Comparison of ENCODE assay signal across 21 cellular contexts in the genomic region with DNA sequence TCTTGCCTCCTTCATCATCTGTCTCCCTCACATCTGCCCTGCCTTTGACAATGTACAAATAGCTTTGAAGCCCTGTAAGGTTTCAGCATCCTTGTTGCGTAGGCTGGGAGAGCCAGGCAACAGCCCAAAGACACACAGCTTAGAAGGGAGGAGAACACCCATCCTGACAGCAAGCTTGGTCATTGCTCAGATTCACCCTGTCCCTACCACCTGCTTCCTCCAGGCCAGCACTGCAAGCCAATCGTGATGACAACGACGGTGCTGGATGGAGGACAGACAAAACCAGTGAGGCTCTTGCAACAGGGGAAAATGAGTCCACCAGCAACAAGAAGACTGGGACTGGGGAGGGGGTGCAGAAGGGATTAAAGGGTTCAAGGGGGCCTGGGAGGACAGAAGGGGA. TPM values are rescaled to one million over a fixed set of nuclear protein-coding genes. Genes with fewer than 3 reads are reported as not detected.
DNase-seq lines count a peak whose midpoint lies in the region; ATAC-seq and TF ChIP-seq lines count a peak whose summit lies in the region.
"Had no signal": no experiment of that assay in that cellular context is flagged by ENCODE, and none has a peak within 500 bp of the region (broad histone marks: within the 10 kb centered on the region; RNA-seq: fewer than 3 reads in every experiment).

No MANE protein-coding gene starts in this region.

- POLR2A ChIA-PET in CD8-positive, alpha-beta memory T cell (lab: Charles Lee) = no interaction called here
- POLR2A ChIA-PET in GM10248 (lab: Yijun Ruan, JAX) = no interaction called here

- CTCF ChIA-PET in CD8-positive, alpha-beta memory T cell (lab: Charles Lee) = interaction anchor here (1.7 to 3.2 kb wide), 2 partner anchors 27 to 98 kb away, joined by 3 to 15 read pairs; a partner anchor contains a TSS
- CTCF ChIA-PET in activated CD8-positive, alpha-beta memory T cell treated with anti-CD3 and anti-CD28 coated beads, Interleukin-2, amount 10 ng/mL, durations not matched to agents 7 days and 5 days (lab: Charles Lee) = interaction anchor here (1.2 to 2.7 kb wide), 3 partner anchors 11 to 59 kb away, joined by 3 to 20 read pairs (median 6); no protein-coding TSS in a partner anchor
- CTCF ChIA-PET in GM10248 (lab: Yijun Ruan, JAX) = interaction anchor here (1.3 kb wide), 1 partner anchor 52 kb away, joined by 3 read pairs; no protein-coding TSS in a partner anchor

- no peak overlapping the region for H3K27ac ChIP-seq in CD8-positive, alpha-beta memory T cell (ENCODE audit: low read depth, low read length)
- H3K27ac ChIP-seq: SK-N-MC, vagina had no signal

- no peak for DNase-seq in activated CD4-positive, alpha-beta T cell treated with anti-CD3 and anti-CD28 coated beads, Interleukin-2, amount 10 ng/mL, durations not matched to agents 24 days and 14 days
- no peak for DNase-seq in activated CD4-positive, alpha-beta T cell treated with anti-CD3 and anti-CD28 coated beads, Interleukin-2, amount 50 U/mL, for 1 hour
- DNase-seq in CD8-positive, alpha-beta memory T cell = no peak
- DNase-seq in activated CD8-positive, alpha-beta memory T cell treated with anti-CD3 and anti-CD28 coated beads, Interleukin-2, amount 10 ng/mL, durations not matched to agents 7 days and 5 days = peak; percentile 35
- peak; percentile 59 for DNase-seq in mesenteric fat pad (ENCODE audit: low spot score)
- no peak for DNase-seq in Right ventricle myocardium inferior (ENCODE audit: missing footprints)
- DNase-seq in GM10248 (ENCODE audit: extremely low spot score) = no peak
- DNase-seq in NCI-H82 treated with DMSO at 0.1 percent for 48 hours (lab: John Stamatoyannopoulos, UW; ENCODE audit: unreplicated experiment) = no peak
- DNase-seq: activated gamma-delta T cell; MM.1S; NCI-H146; NCI-H748 treated with DMSO at 0.1 percent for 48 hours; occipital lobe; retina; stimulated activated CD4-positive, alpha-beta T cell treated with anti-CD3 and anti-CD28 coated beads, Interleukin-12 subunit alpha, Interleukin-12 subunit beta, amount 100 ng/mL, for 4 hours had no signal

- no peak overlapping the region for H3K4me3 ChIP-seq in CD8-positive, alpha-beta memory T cell (ENCODE audit: low read length)
- H3K4me3 ChIP-seq: SK-N-MC, vagina had no signal

- H3K4me3 Mint-ChIP-seq in activated CD4-positive, alpha-beta T cell treated with anti-CD3 and anti-CD28 coated beads, Interleukin-2, amount 10 ng/mL, durations not matched to agents 24 days and 14 days = no peak overlapping the region
- no peak overlapping the region for H3K4me3 Mint-ChIP-seq in CD8-positive, alpha-beta memory T cell
- no peak overlapping the region for H3K4me3 Mint-ChIP-seq in activated CD8-positive, alpha-beta memory T cell treated with anti-CD3 and anti-CD28 coated beads, Interleukin-2, amount 10 ng/mL, durations not matched to agents 7 days and 5 days

- peaks cover 73% of the 10 kb centered on the region for H3K36me3 Mint-ChIP-seq in activated CD4-positive, alpha-beta T cell treated with anti-CD3 and anti-CD28 coated beads, Interleukin-2, amount 10 ng/mL, durations not matched to agents 24 days and 14 days (ENCODE audit: low read depth)
- peaks cover 0 to 3% (median 1%) of the 10 kb centered on the region in 3 donors for H3K36me3 Mint-ChIP-seq in CD8-positive, alpha-beta memory T cell
- peaks cover 15% of the 10 kb centered on the region for H3K36me3 Mint-ChIP-seq in activated CD8-positive, alpha-beta memory T cell treated with anti-CD3 and anti-CD28 coated beads, Interleukin-2, amount 10 ng/mL, durations not matched to agents 7 days and 5 days

- H3K27me3 ChIP-seq in CD8-positive, alpha-beta memory T cell (ENCODE audit: insufficient read depth, low read length, poor library complexity, severe bottlenecking) = no peaks in the 10 kb centered on the region
- H3K27me3 ChIP-seq: vagina had no signal

- no peak for ATAC-seq in activated CD8-positive, alpha-beta memory T cell treated with anti-CD3 and anti-CD28 coated beads, Interleukin-2, amount 10 ng/mL, durations not matched to agents 7 days and 5 days
- ATAC-seq in Right ventricle myocardium inferior = no peak

- H3K27ac Mint-ChIP-seq in activated CD4-positive, alpha-beta T cell treated with anti-CD3 and anti-CD28 coated beads, Interleukin-2, amount 10 ng/mL, durations not matched to agents 24 days and 14 days = peak overlapping the region; percentile 29
- H3K27ac Mint-ChIP-seq in CD8-positive, alpha-beta memory T cell = peak overlapping the region; percentile 13 to 84 (median 59)
- H3K27ac Mint-ChIP-seq in activated CD8-positive, alpha-beta memory T cell treated with anti-CD3 and anti-CD28 coated beads, Interleukin-2, amount 10 ng/mL, durations not matched to agents 7 days and 5 days = peak overlapping the region; percentile 29

- no peaks in the 10 kb centered on the region for H3K9me3 ChIP-seq in CD8-positive, alpha-beta memory T cell (ENCODE audit: low read length)
- H3K9me3 ChIP-seq: vagina had no signal

- no peak for TF ChIP-seq CTCF in GM10248 (IDR thresholded peaks at IDR 0.05; ENCODE audit: control extremely low read depth, extremely low read depth, low read depth, missing control alignments)

- peaks cover 81% of the 10 kb centered on the region for H3K4me1 Mint-ChIP-seq in activated CD4-positive, alpha-beta T cell treated with anti-CD3 and anti-CD28 coated beads, Interleukin-2, amount 10 ng/mL, durations not matched to agents 24 days and 14 days
- H3K4me1 Mint-ChIP-seq in CD8-positive, alpha-beta memory T cell = peaks cover 43 to 83% (median 66%) of the 10 kb centered on the region in 3 donors
- H3K4me1 Mint-ChIP-seq in activated CD8-positive, alpha-beta memory T cell treated with anti-CD3 and anti-CD28 coated beads, Interleukin-2, amount 10 ng/mL, durations not matched to agents 7 days and 5 days = peaks cover 72% of the 10 kb centered on the region

- no peaks in the 10 kb centered on the region for H3K27me3 Mint-ChIP-seq in activated CD4-positive, alpha-beta T cell treated with anti-CD3 and anti-CD28 coated beads, Interleukin-2, amount 10 ng/mL, durations not matched to agents 24 days and 14 days
- H3K27me3 Mint-ChIP-seq in CD8-positive, alpha-beta memory T cell = no peaks in the 10 kb centered on the region
- peaks cover 3% of the 10 kb centered on the region for H3K27me3 Mint-ChIP-seq in activated CD8-positive, alpha-beta memory T cell treated with anti-CD3 and anti-CD28 coated beads, Interleukin-2, amount 10 ng/mL, durations not matched to agents 7 days and 5 days

- no peaks in the 10 kb centered on the region for H3K36me3 ChIP-seq in CD8-positive, alpha-beta memory T cell (ENCODE audit: insufficient read depth, low read length)
- H3K36me3 ChIP-seq: vagina had no signal

- peaks cover 74% of the 10 kb centered on the region for H3K4me1 ChIP-seq in CD8-positive, alpha-beta memory T cell (ENCODE audit: insufficient read depth, low read length)
- H3K4me1 ChIP-seq: vagina had no signal

- no peaks in the 10 kb centered on the region for H3K9me3 Mint-ChIP-seq in activated CD4-positive, alpha-beta T cell treated with anti-CD3 and anti-CD28 coated beads, Interleukin-2, amount 10 ng/mL, durations not matched to agents 24 days and 14 days
- H3K9me3 Mint-ChIP-seq in CD8-positive, alpha-beta memory T cell = no peaks in the 10 kb centered on the region
- H3K9me3 Mint-ChIP-seq in activated CD8-positive, alpha-beta memory T cell treated with anti-CD3 and anti-CD28 coated beads, Interleukin-2, amount 10 ng/mL, durations not matched to agents 7 days and 5 days (ENCODE audit: low read depth) = no peaks in the 10 kb centered on the region

- intact Hi-C loops in activated CD4-positive, alpha-beta T cell treated with anti-CD3 and anti-CD28 coated beads, Interleukin-2, amount 10 ng/mL, durations not matched to agents 24 days and 14 days (cut with micrococcal nuclease) = no loop called here
- intact Hi-C loops in Right ventricle myocardium inferior (cut with DNase I) = no loop called here

RNA-seq across cellular contexts. Expression of a gene that starts 32.9 kb away (rescaled TPM):
- total RNA-seq in activated CD4-positive, alpha-beta T cell treated with anti-CD3 and anti-CD28 coated beads, Interleukin-2, amount 10 ng/mL, durations not matched to agents 24 days and 14 days = 368 and 385 TPM in 2 replicates
- 100 to 1,000 TPM; 169 to 175 TPM for total RNA-seq in CD8-positive, alpha-beta memory T cell
- 156 TPM for polyA plus RNA-seq in CD8-positive, alpha-beta memory T cell
- 100 to 1,000 TPM; 134 to 152 TPM for total RNA-seq in activated CD8-positive, alpha-beta memory T cell treated with anti-CD3 and anti-CD28 coated beads, Interleukin-2, amount 10 ng/mL, durations not matched to agents 7 days and 5 days
- total RNA-seq in mesenteric fat pad (0.26 TPM), Right ventricle myocardium inferior (not detected)
- total RNA-seq: A172, chondrocyte, glomerular endothelial cell, occipital lobe had no signal
- polyA plus RNA-seq: BJ had no signal

Comparison
In these comparisons a context has a peak if more than half of its experiments do, and no peak if none do; other contexts are left out.
1. DNase-seq: peak in activated CD8-positive, alpha-beta memory T cell treated with anti-CD3 and anti-CD28 coated beads, Interleukin-2, amount 10 ng/mL, durations not matched to agents 7 days and 5 days (single experiment) and mesenteric fat pad (single experiment); none in activated CD4-positive, alpha-beta T cell treated with anti-CD3 and anti-CD28 coated beads, Interleukin-2, amount 10 ng/mL, durations not matched to agents 24 days and 14 days (single experiment), activated CD4-positive, alpha-beta T cell treated with anti-CD3 and anti-CD28 coated beads, Interleukin-2, amount 50 U/mL, for 1 hour (single experiment), CD8-positive, alpha-beta memory T cell (0 of 5), Right ventricle myocardium inferior (single experiment), GM10248 (single experiment) and NCI-H82 treated with DMSO at 0.1 percent for 48 hours (single experiment).
2. RNA of a gene that starts 32.9 kb away (total RNA-seq): 368 to 385 TPM in activated CD4-positive, alpha-beta T cell treated with anti-CD3 and anti-CD28 coated beads, Interleukin-2, amount 10 ng/mL, durations not matched to agents 24 days and 14 days, 169 to 175 TPM in CD8-positive, alpha-beta memory T cell and 134 to 152 TPM in activated CD8-positive, alpha-beta memory T cell treated with anti-CD3 and anti-CD28 coated beads, Interleukin-2, amount 10 ng/mL, durations not matched to agents 7 days and 5 days; 0.26 TPM in mesenteric fat pad (single experiment) and not detected in Right ventricle myocardium inferior (single experiment); every median in the first group is over 100 times any median in the second.
3. Peak in every context shown above with its lines, with median percentiles within 50 percentile points of each other: H3K27ac Mint-ChIP-seq.